In genomic region chr3:36763111-36763849, GRCh38 we compare ENCODE assay signal across 11 cellular contexts. TPM values are rescaled to one million over a fixed set of nuclear protein-coding genes. Genes with fewer than 3 reads are reported as not detected.
DNase-seq lines count a peak whose midpoint lies in the region; ATAC-seq lines count a peak whose summit lies in the region.
"Had no signal": no experiment of that assay in that cellular context is flagged by ENCODE, and none has a peak within 500 bp of the region (broad histone marks: within the 10 kb centered on the region; RNA-seq: fewer than 3 reads in every experiment).

No MANE protein-coding gene starts in this region.

- in situ Hi-C loops in KBM-7 (cut with MboI; ENCODE audit: low pct_unique_long_range_greater_than_20kb, low sequenced_read_pairs), result no loop called here

- no peak overlapping the region for H3K27ac ChIP-seq in skin epidermis
- H3K27ac ChIP-seq: colonic mucosa had no signal

- peaks cover 59% of the 10 kb centered on the region for H3K27me3 Mint-ChIP-seq in activated naive CD4-positive, alpha-beta T cell treated with anti-CD3 and anti-CD28 coated beads for 36 hours (ENCODE audit: low read depth)
- peaks cover 73% of the 10 kb centered on the region for H3K27me3 Mint-ChIP-seq in T-helper 17 cell

- peaks cover 7% of the 10 kb centered on the region for H3K4me1 Mint-ChIP-seq in activated naive CD4-positive, alpha-beta T cell treated with anti-CD3 and anti-CD28 coated beads for 36 hours (ENCODE audit: low read depth)
- peaks cover 6% of the 10 kb centered on the region for H3K4me1 Mint-ChIP-seq in T-helper 17 cell

- no peaks in the 10 kb centered on the region for H3K9me3 ChIP-seq in T-helper 17 cell (ENCODE audit: control insufficient read depth, low read length, poor library complexity, severe bottlenecking)
- H3K9me3 ChIP-seq: colonic mucosa had no signal

- DNase-seq in activated naive CD4-positive, alpha-beta T cell treated with anti-CD3 and anti-CD28 coated beads for 36 hours, result no peak
- no peak for DNase-seq in activated naive CD4-positive, alpha-beta T cell treated with anti-CD3 and anti-CD28 coated beads, Interleukin-2, amount 50 U/mL, for 16 hours
- DNase-seq in T-helper 17 cell (no peak), cerebellar cortex (ENCODE audit: low spot score) (no peak), KBM-7 (no peak), NCI-H2081 (lab: John Stamatoyannopoulos, UW) (no peak)
- DNase-seq: colonic mucosa; stimulated activated naive CD4-positive, alpha-beta T cell had no signal

- intact Hi-C loops in activated naive CD4-positive, alpha-beta T cell treated with anti-CD3 and anti-CD28 coated beads for 36 hours (cut with micrococcal nuclease), result no loop called here

- H3K9me3 Mint-ChIP-seq in activated naive CD4-positive, alpha-beta T cell treated with anti-CD3 and anti-CD28 coated beads for 36 hours, result no peaks in the 10 kb centered on the region
- H3K9me3 Mint-ChIP-seq: activated T-helper 1 cell treated with anti-CD3 and anti-CD28 coated beads, Interleukin-12 subunit alpha, Interleukin-12 subunit beta, Interleukin-2, Interleukin-4 antibody, amounts not matched to agents 30 ng/mL and 10 ng/mL and 1 ng/mL, durations not matched to agents 14 hours and 24 hours and 36 hours had no signal

- ATAC-seq in T-helper 17 cell, result no peak

- no peak overlapping the region for H3K27ac Mint-ChIP-seq in activated naive CD4-positive, alpha-beta T cell treated with anti-CD3 and anti-CD28 coated beads for 36 hours
- no peak overlapping the region for H3K27ac Mint-ChIP-seq in T-helper 17 cell
- H3K27ac Mint-ChIP-seq: activated T-helper 1 cell treated with anti-CD3 and anti-CD28 coated beads, Interleukin-12 subunit alpha, Interleukin-12 subunit beta, Interleukin-2, Interleukin-4 antibody, amounts not matched to agents 30 ng/mL and 10 ng/mL and 1 ng/mL, durations not matched to agents 14 hours and 24 hours and 36 hours had no signal

- no peaks in the 10 kb centered on the region for H3K36me3 Mint-ChIP-seq in activated naive CD4-positive, alpha-beta T cell treated with anti-CD3 and anti-CD28 coated beads for 36 hours (ENCODE audit: low read depth)
- H3K36me3 Mint-ChIP-seq in T-helper 17 cell (ENCODE audit: low read depth), result peaks cover 11% of the 10 kb centered on the region

- peak overlapping the region; percentile 40 for H3K4me3 ChIP-seq in iPS-11a (ENCODE audit: low read depth, low read length)
- H3K4me3 ChIP-seq in skin epidermis, result peak overlapping the region in 4 of 7 experiments; percentile 26 to 46 (median 32)
- H3K4me3 ChIP-seq: colonic mucosa had no signal

- CTCF ChIA-PET in activated naive CD4-positive, alpha-beta T cell treated with anti-CD3 and anti-CD28 coated beads for 36 hours (lab: Charles Lee), result interaction anchor here (0.9 to 1.4 kb wide), 6 partner anchors 19 to 157 kb away, joined by 3 to 5 read pairs (median 4); no protein-coding TSS in a partner anchor

- H3K4me3 Mint-ChIP-seq in activated naive CD4-positive, alpha-beta T cell treated with anti-CD3 and anti-CD28 coated beads for 36 hours, result peak overlapping the region; percentile 47
- H3K4me3 Mint-ChIP-seq in T-helper 17 cell, result peak overlapping the region; percentile 52
- H3K4me3 Mint-ChIP-seq: activated T-helper 1 cell treated with anti-CD3 and anti-CD28 coated beads, Interleukin-12 subunit alpha, Interleukin-12 subunit beta, Interleukin-2, Interleukin-4 antibody, amounts not matched to agents 30 ng/mL and 10 ng/mL and 1 ng/mL, durations not matched to agents 14 hours and 24 hours and 36 hours had no signal

RNA-seq across cellular contexts. Expression of gene DCLK3, which starts 1.1 kb away (rescaled TPM):
- not detected for total RNA-seq in activated naive CD4-positive, alpha-beta T cell treated with anti-CD3 and anti-CD28 coated beads for 36 hours
- not detected for total RNA-seq in T-helper 17 cell
- total RNA-seq: activated T-helper 1 cell treated with anti-CD3 and anti-CD28 coated beads, Interleukin-12 subunit alpha, Interleukin-12 subunit beta, Interleukin-2, Interleukin-4 antibody, amounts not matched to agents 30 ng/mL and 10 ng/mL and 1 ng/mL, durations not matched to agents 14 hours and 24 hours and 36 hours had no signal
